18 cellular contexts compared by ENCODE assay signal in the genomic region with DNA sequence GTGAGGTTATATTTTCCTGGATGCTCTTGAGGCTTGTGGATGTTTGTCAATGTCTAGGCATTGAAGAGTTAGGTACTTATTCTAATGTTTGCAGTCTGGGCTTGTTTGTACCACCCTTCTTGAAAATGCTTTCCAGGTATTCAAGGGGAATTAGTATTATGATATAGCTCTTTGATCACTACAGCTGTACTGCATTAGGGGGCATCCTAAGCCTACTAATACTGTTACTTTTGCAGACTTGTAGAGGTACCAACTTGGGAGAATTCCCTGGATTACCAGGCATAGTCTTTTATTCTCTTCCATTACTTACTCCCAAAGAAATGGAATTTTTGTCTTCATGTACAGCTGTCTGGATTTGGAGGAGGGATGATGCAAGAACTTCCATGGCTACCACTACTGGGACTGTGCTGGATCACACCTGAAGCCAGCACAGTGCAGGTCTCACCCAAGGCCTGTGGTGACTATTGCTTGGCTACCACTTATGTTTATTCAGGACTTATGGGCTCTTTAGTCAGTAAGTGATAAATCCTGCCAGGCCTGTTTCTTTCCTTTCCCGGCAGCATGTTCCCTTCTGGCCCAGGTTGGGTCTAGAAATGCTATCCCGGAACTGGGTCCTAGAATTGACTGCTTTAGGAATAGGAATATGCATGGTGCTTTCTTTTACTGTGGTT.
DNase-seq lines count a peak whose midpoint lies in the region; ATAC-seq and TF ChIP-seq lines count a peak whose summit lies in the region.
"Had no signal": no experiment of that assay in that cellular context is flagged by ENCODE, and none has a peak within 500 bp of the region (broad histone marks: within the 10 kb centered on the region; RNA-seq: fewer than 3 reads in every experiment).

No MANE protein-coding gene starts in this region.

- no peak for ATAC-seq in GM21576 (IDR thresholded peaks at IDR 0.05; ENCODE audit: unreplicated experiment)
- no peak for ATAC-seq in HG03354 (IDR thresholded peaks at IDR 0.05; ENCODE audit: poor library complexity, severe bottlenecking, unreplicated experiment)
- no peak for ATAC-seq in GM18858 (IDR thresholded peaks at IDR 0.05; ENCODE audit: unreplicated experiment)
- ATAC-seq: A549; CD8-positive, alpha-beta T cell; HCT116; HepG2 had no signal

- H3K4me1 Mint-ChIP-seq in H9: no peaks in the 10 kb centered on the region
- H3K4me1 Mint-ChIP-seq: IgD-negative memory B cell had no signal

- H2BK12ac ChIP-seq in H9 (ENCODE audit: insufficient read length, low read depth, low read length): no peak overlapping the region

- H3K4ac ChIP-seq in H9 (ENCODE audit: low read depth, low read length): no peak overlapping the region

- H3K14ac ChIP-seq in H9 (ENCODE audit: insufficient read depth, low read length): no peak overlapping the region

- no peak overlapping the region for H4K8ac ChIP-seq in H9 (replicated peaks; ENCODE audit: insufficient read length, low read depth, low read length)

- no peak overlapping the region for H2AK5ac ChIP-seq in H9 (ENCODE audit: insufficient read length, low read length)

- H3K27me3 ChIP-seq in H9 (ENCODE audit: insufficient read depth, low read length): no peaks in the 10 kb centered on the region
- H3K27me3 ChIP-seq: BLaER1 had no signal

- H2BK5ac ChIP-seq in H9 (ENCODE audit: insufficient read length, low read length): no peak overlapping the region

- no peak overlapping the region for H2BK120ac ChIP-seq in H9 (ENCODE audit: low read depth, low read length, poor library complexity, severe bottlenecking)

- no peak overlapping the region for H3K4me3 Mint-ChIP-seq in H9
- H3K4me3 Mint-ChIP-seq: CD8-positive, alpha-beta T cell; HFFc6; IgD-negative memory B cell had no signal

- H4K91ac ChIP-seq in H9 (ENCODE audit: insufficient read length, low read depth, low read length): no peak overlapping the region

- peaks cover 12 to 14% of the 10 kb centered on the region in 2 experiments for H3K9me3 Mint-ChIP-seq in H9

- no peak overlapping the region for H4K5ac ChIP-seq in H9 (ENCODE audit: insufficient read length, low read depth, low read length)

- TF ChIP-seq CTCF in H9 (conservative IDR thresholded peaks at IDR 0.05) (peak; percentile 39; the same call in 2 of the 3 replicates), epithelial cell of esophagus (IDR thresholded peaks at IDR 0.05; ENCODE audit: insufficient read depth, low read depth, low read length, missing control alignments) (no peak)

- H3K27ac ChIP-seq in H9 (ENCODE audit: insufficient read length, low read depth, low read length): no peak overlapping the region
- H3K27ac ChIP-seq: 22Rv1, A549, BLaER1 had no signal

- H3K27me3 Mint-ChIP-seq in H9 (ENCODE audit: low read depth): no peaks in the 10 kb centered on the region
- H3K27me3 Mint-ChIP-seq: IgD-negative memory B cell had no signal

- H3K36me3 Mint-ChIP-seq in H9 (ENCODE audit: insufficient read depth in 1 of 3, low read depth in 3 of 3): no peaks in the 10 kb centered on the region
- H3K36me3 Mint-ChIP-seq: CD8-positive, alpha-beta T cell; IgD-negative memory B cell had no signal

- peak; percentile 6 for DNase-seq in NCI-H82 (lab: John Stamatoyannopoulos, UW)
- DNase-seq in NCI-H82 treated with DMSO at 0.1 percent for 48 hours (lab: John Stamatoyannopoulos, UW; ENCODE audit: unreplicated experiment): no peak
- DNase-seq in H9: no peak
- peak; percentile 1 for DNase-seq in epithelial cell of esophagus (ENCODE audit: low read depth)
- DNase-seq: AML-193; Calu3; CD8-positive, alpha-beta T cell; HFFc6; KBM-7 had no signal

- H3K9ac ChIP-seq in H9 (ENCODE audit: extremely low read depth, insufficient read length, low read length): no peak overlapping the region
- H3K9ac ChIP-seq: BLaER1 had no signal

- no peak overlapping the region for H2BK15ac ChIP-seq in H9 (ENCODE audit: low read depth, low read length)

- H3T11ph ChIP-seq in H9 (ENCODE audit: low read length): no peak overlapping the region

- H3K79me2 ChIP-seq in H9 (ENCODE audit: insufficient read depth, low read length): no peaks in the 10 kb centered on the region

- H3K79me1 ChIP-seq in H9 (ENCODE audit: insufficient read depth, low read depth, low read length, poor library complexity, severe bottlenecking): no peaks in the 10 kb centered on the region

- no peak overlapping the region for H2AFZ ChIP-seq in H9 (ENCODE audit: low read length)

- no peak overlapping the region for H3K56ac ChIP-seq in H9 (ENCODE audit: insufficient read length, low read depth, low read length)

- no peak overlapping the region for H3K23ac ChIP-seq in H9 (ENCODE audit: insufficient read length, low read depth, low read length)

- H3K4me2 ChIP-seq in H9 (ENCODE audit: insufficient read depth, insufficient read length, low read length): no peak overlapping the region
- H3K4me2 ChIP-seq: A549, BLaER1 had no signal

- H3K23me2 ChIP-seq in H9 (ENCODE audit: insufficient read length, low read depth, low read length, poor library complexity, severe bottlenecking): no peaks in the 10 kb centered on the region

- WGBS in H9 (ENCODE audit: extremely low coverage, insufficient read length, low lambda C conversion rate): no CpG with 5 or more reads among the region's 2 CpGs

- no peak overlapping the region for H2BK20ac ChIP-seq in H9 (ENCODE audit: low read depth, low read length, poor library complexity, severe bottlenecking)

- H3K9me3 ChIP-seq in H9 (ENCODE audit: control insufficient read depth, low read depth, low read length): no peaks in the 10 kb centered on the region
- H3K9me3 ChIP-seq: A549 had no signal

- no peak overlapping the region for H3K4me3 ChIP-seq in epithelial cell of esophagus (ENCODE audit: low read length)
- H3K4me3 ChIP-seq: A549, BLaER1 had no signal

- no peak overlapping the region for H3K18ac ChIP-seq in H9 (ENCODE audit: insufficient read length, low read depth, low read length)

- no peaks in the 10 kb centered on the region for H3K4me1 ChIP-seq in H9 (ENCODE audit: insufficient read depth, low read length)
- H3K4me1 ChIP-seq: A549, BLaER1 had no signal

- H4K20me1 ChIP-seq in H9 (ENCODE audit: control insufficient read depth, insufficient read depth, insufficient read length): no peaks in the 10 kb centered on the region
- H4K20me1 ChIP-seq: BLaER1 had no signal

- H3K27ac Mint-ChIP-seq in H9: no peak overlapping the region
- H3K27ac Mint-ChIP-seq: CD8-positive, alpha-beta T cell; HFFc6; IgD-negative memory B cell had no signal

Comparison
In these comparisons a context has a peak if more than half of its experiments do, and no peak if none do; other contexts are left out.
1. DNase-seq: peak in NCI-H82 (single experiment) and epithelial cell of esophagus (single experiment); none in NCI-H82 treated with DMSO at 0.1 percent for 48 hours (single experiment) and H9 (single experiment).